1 cellular context compared by ENCODE assay signal in genomic region chr1:43172532-43172972, GRCh38.
TF ChIP-seq lines count a peak whose summit lies in the region.

No MANE protein-coding gene starts in this region.

TF ChIP-seq in K562, 482 proteins besides CTCF, POLR2A, EP300 and RAD21 (continued from another document):
- no peak for TF ChIP-seq MBD1 (CRISPR knock-in tag; IDR thresholded peaks at IDR 0.05)
- no peak for TF ChIP-seq BRD4 (IDR thresholded peaks at IDR 0.05)
- TF ChIP-seq ZNF121 (CRISPR knock-in tag; conservative IDR thresholded peaks at IDR 0.05) = no peak
- TF ChIP-seq ETV5 (CRISPR knock-in tag; IDR thresholded peaks at IDR 0.05; ENCODE audit: low read depth) = no peak; the same call in 1 of the 2 replicates
- peak; percentile 99 for TF ChIP-seq ATF6 (CRISPR knock-in tag; IDR thresholded peaks at IDR 0.05)
- 0 out of 2 replicates have a peak, but pooled peaks have one; percentile 63 for TF ChIP-seq NR1H2 (CRISPR knock-in tag; IDR thresholded peaks at IDR 0.05)
